Comparison of ENCODE assay signal across 12 cellular contexts in the genomic region with DNA sequence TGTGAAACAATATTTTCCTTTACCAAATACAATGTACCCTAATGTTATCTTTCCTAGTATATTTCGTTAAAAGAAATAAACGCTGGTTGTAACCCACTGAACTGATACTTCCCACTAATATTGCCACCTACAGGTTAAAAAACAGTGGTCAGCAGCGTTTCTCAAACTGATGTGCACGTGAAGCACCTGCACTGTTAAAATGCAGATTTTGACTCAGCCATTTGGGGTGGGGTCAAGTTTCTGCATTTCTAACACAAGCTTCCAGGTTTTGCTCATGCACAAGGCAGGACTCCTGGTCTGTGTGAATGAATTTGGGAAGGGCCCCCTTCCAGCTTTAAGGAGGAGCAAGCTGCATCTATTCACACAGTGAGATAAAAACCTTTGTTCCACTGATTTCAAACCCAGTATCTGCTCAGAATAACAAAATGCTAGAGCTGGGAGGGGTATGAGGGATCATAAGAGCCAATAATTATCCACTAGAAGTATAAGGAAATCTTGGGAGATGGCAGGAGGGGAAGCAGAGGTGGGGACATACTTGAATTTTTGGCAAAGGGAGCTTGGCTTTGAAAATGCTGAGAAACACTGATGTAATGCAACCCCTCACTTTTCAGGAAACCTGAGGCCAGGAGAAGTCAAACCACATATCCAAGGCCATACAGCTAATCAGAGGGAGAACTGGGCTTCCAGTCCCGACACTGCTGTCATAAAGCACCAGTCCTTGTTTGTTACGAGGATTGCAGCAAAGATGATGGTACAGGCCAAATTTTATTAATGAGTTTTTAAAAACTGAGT.
DNase-seq lines count a peak whose midpoint lies in the region; ATAC-seq, FAIRE-seq and TF ChIP-seq lines count a peak whose summit lies in the region.
"Had no signal": no experiment of that assay in that cellular context is flagged by ENCODE, and none has a peak within 500 bp of the region (broad histone marks: within the 10 kb centered on the region; RNA-seq: fewer than 3 reads in every experiment).

No MANE protein-coding gene starts in this region.

- H2AFZ ChIP-seq in mammary epithelial cell (ENCODE audit: low read depth, low read length): no peak overlapping the region

- H3K79me2 ChIP-seq in mammary epithelial cell (ENCODE audit: insufficient read depth, low read length): peaks cover 97% of the 10 kb centered on the region

- dilution Hi-C loops in mammary epithelial cell (cut with HindIII; ENCODE audit: low sequenced_read_pairs): no loop called here

- ATAC-seq in heart left ventricle (no peak), upper lobe of right lung (no peak)
- ATAC-seq in activated CD8-positive, alpha-beta T cell treated with anti-CD3 and anti-CD28 coated beads, Interleukin-2, amount 10 ng/mL, durations not matched to agents 7 days and 5 days: no peak

- CTCF ChIA-PET in mammary epithelial cell (lab: Charles Lee; ENCODE audit: low non-redundant PET): interaction anchor here (0.5 to 0.7 kb wide), 3 partner anchors 157 to 592 kb away, joined by 3 to 4 read pairs (median 3); no protein-coding TSS in a partner anchor
- CTCF ChIA-PET in activated CD8-positive, alpha-beta T cell treated with anti-CD3 and anti-CD28 coated beads, Interleukin-2, amount 10 ng/mL, durations not matched to agents 7 days and 5 days (lab: Charles Lee): interaction anchor here (0.8 to 1.0 kb wide), 2 partner anchors 25 to 50 kb away, joined by 3 read pairs; no protein-coding TSS in a partner anchor

- DNase-seq in heart left ventricle (no peak), right atrium auricular region (ENCODE audit: low spot score) (no peak), mammary epithelial cell (no peak), lung microvascular endothelial cell (ENCODE audit: low read depth in 2 of 2) (peak; percentile 56 to 66), upper lobe of right lung (no peak), RCC 7860 (ENCODE audit: low spot score) (no peak), NCI-H69 (lab: John Stamatoyannopoulos, UW) (no peak)
- DNase-seq in activated CD8-positive, alpha-beta T cell treated with anti-CD3 and anti-CD28 coated beads, Interleukin-2, amount 10 ng/mL, durations not matched to agents 7 days and 5 days: no peak
- DNase-seq: caudate nucleus, NCI-H345, right lobe of liver had no signal

- peaks cover 77% of the 10 kb centered on the region for H3K4me1 Mint-ChIP-seq in activated CD8-positive, alpha-beta T cell treated with anti-CD3 and anti-CD28 coated beads, Interleukin-2, amount 10 ng/mL, durations not matched to agents 7 days and 5 days (ENCODE audit: low read depth)

- H3K36me3 ChIP-seq in heart left ventricle (no peaks in the 10 kb centered on the region), right atrium auricular region (no peaks in the 10 kb centered on the region), mammary epithelial cell (ENCODE audit: insufficient read depth, low read length) (peaks cover 2% of the 10 kb centered on the region), upper lobe of right lung (no peaks in the 10 kb centered on the region)
- H3K36me3 ChIP-seq: right lobe of liver had no signal

- no peak overlapping the region for H3K27ac Mint-ChIP-seq in activated CD8-positive, alpha-beta T cell treated with anti-CD3 and anti-CD28 coated beads, Interleukin-2, amount 10 ng/mL, durations not matched to agents 7 days and 5 days

- intact Hi-C loops in heart left ventricle (cut with DNase I) (loop anchor here in 1 of 10 donors (10.0 kb wide), 1 partner anchor 47 kb away; no protein-coding TSS in a partner anchor), mammary epithelial cell (cut with micrococcal nuclease) (no loop called here), upper lobe of right lung (cut with DNase I) (no loop called here)

- H3K4me2 ChIP-seq in mammary epithelial cell (ENCODE audit: insufficient read depth, low read depth, low read length): no peak overlapping the region

- no peaks in the 10 kb centered on the region for H3K9me3 Mint-ChIP-seq in activated CD8-positive, alpha-beta T cell treated with anti-CD3 and anti-CD28 coated beads, Interleukin-2, amount 10 ng/mL, durations not matched to agents 7 days and 5 days (ENCODE audit: insufficient read depth)

- no peak for TF ChIP-seq POLR2A in heart left ventricle (IDR thresholded peaks at IDR 0.05)

- no TSS peak for BruUV-seq in mammary epithelial cell (replicated peaks; lab: Mats Ljungman, UMichigan)

- H3K9me3 ChIP-seq in heart left ventricle (no peaks in the 10 kb centered on the region), right atrium auricular region (no peaks in the 10 kb centered on the region), mammary epithelial cell (replicated peaks; ENCODE audit: insufficient read depth, low read length) (no peaks in the 10 kb centered on the region), upper lobe of right lung (no peaks in the 10 kb centered on the region)
- H3K9me3 ChIP-seq: right lobe of liver had no signal

- H3K27me3 Mint-ChIP-seq in activated CD8-positive, alpha-beta T cell treated with anti-CD3 and anti-CD28 coated beads, Interleukin-2, amount 10 ng/mL, durations not matched to agents 7 days and 5 days (ENCODE audit: low read depth): no peaks in the 10 kb centered on the region

- 43 to 54% (median 48%) methylated on average over 6 of the region's 6 CpGs for WGBS in heart left ventricle, 4 donors
- 72% methylated on average over 6 of the region's 6 CpGs for WGBS in mammary epithelial cell (ENCODE audit: low coverage, missing lambda C conversion rate)

- H3K9ac ChIP-seq in mammary epithelial cell (ENCODE audit: insufficient read depth, low read length): no peak overlapping the region

- peak overlapping the region; percentile 28 to 92 (median 68) for H3K27ac ChIP-seq in heart left ventricle
- H3K27ac ChIP-seq in right atrium auricular region: peak overlapping the region in 1 of 2 donors; percentile 58
- H3K27ac ChIP-seq in mammary epithelial cell (ENCODE audit: insufficient read depth, low read depth, low read length): peak overlapping the region; percentile 30
- peak overlapping the region; percentile 37 for H3K27ac ChIP-seq in upper lobe of right lung

- H3K4me3 ChIP-seq in heart left ventricle (no peak overlapping the region), right atrium auricular region (no peak overlapping the region), mammary epithelial cell (replicated peaks in 1 of 3; ENCODE audit: insufficient read depth in 1 of 3, low read depth in 2 of 3, low read length in 3 of 3) (no peak overlapping the region), upper lobe of right lung (no peak overlapping the region)
- H3K4me3 ChIP-seq: right lobe of liver had no signal

- POLR2A ChIA-PET in activated CD8-positive, alpha-beta T cell treated with anti-CD3 and anti-CD28 coated beads, Interleukin-2, amount 10 ng/mL, durations not matched to agents 7 days and 5 days (lab: Charles Lee): interaction anchor here (1.2 to 1.4 kb wide), 2 partner anchors 17 to 28 kb away, joined by 3 read pairs; no protein-coding TSS in a partner anchor

- no peak for FAIRE-seq in RCC 7860 (lab: Jason Lieb, UNC)
- FAIRE-seq: GM19239 had no signal

- H3K27me3 ChIP-seq in heart left ventricle (no peaks in the 10 kb centered on the region), right atrium auricular region (no peaks in the 10 kb centered on the region), mammary epithelial cell (ENCODE audit: insufficient read depth, low read length) (no peaks in the 10 kb centered on the region), upper lobe of right lung (no peaks in the 10 kb centered on the region)
- H3K27me3 ChIP-seq: right lobe of liver had no signal

- H3K4me1 ChIP-seq in heart left ventricle (peaks cover 31 to 100% (median 98%) of the 10 kb centered on the region in 12 donors), right atrium auricular region (peaks cover 0 to 100% of the 10 kb centered on the region in 2 donors), mammary epithelial cell (ENCODE audit: insufficient read depth, low read length) (peaks cover 41% of the 10 kb centered on the region), upper lobe of right lung (peaks cover 99% of the 10 kb centered on the region)

- peaks cover 30% of the 10 kb centered on the region for H3K36me3 Mint-ChIP-seq in activated CD8-positive, alpha-beta T cell treated with anti-CD3 and anti-CD28 coated beads, Interleukin-2, amount 10 ng/mL, durations not matched to agents 7 days and 5 days (ENCODE audit: low read depth)

- in situ Hi-C loops in mammary epithelial cell (cut with MboI; ENCODE audit: low sequenced_read_pairs in 2 of 2): no loop called here

- H3K4me3 Mint-ChIP-seq in activated CD8-positive, alpha-beta T cell treated with anti-CD3 and anti-CD28 coated beads, Interleukin-2, amount 10 ng/mL, durations not matched to agents 7 days and 5 days: no peak overlapping the region

- peak in 4 of 12 donors; percentile 12 to 28 (median 26) for TF ChIP-seq CTCF in heart left ventricle (IDR thresholded peaks at IDR 0.05)
- peak in 1 of 2 donors; percentile 30 for TF ChIP-seq CTCF in right atrium auricular region (IDR thresholded peaks at IDR 0.05)
- TF ChIP-seq CTCF in mammary epithelial cell (conservative IDR thresholded peaks at IDR 0.05 in 1 of 2, IDR thresholded peaks at IDR 0.05 in 1 of 2; ENCODE audit: extremely low read depth in 1 of 2, insufficient read depth in 1 of 2, low read depth in 1 of 2, low read length in 2 of 2): no peak
- TF ChIP-seq CTCF in upper lobe of right lung (IDR thresholded peaks at IDR 0.05): no peak

- H4K20me1 ChIP-seq in mammary epithelial cell (ENCODE audit: insufficient read depth, low read length): no peaks in the 10 kb centered on the region

Comparison
In these comparisons a context has a peak if more than half of its experiments do, and no peak if none do; other contexts are left out.
1. DNase-seq: peak in lung microvascular endothelial cell (2 of 2); none in heart left ventricle (0 of 5), right atrium auricular region (single experiment), mammary epithelial cell (single experiment), upper lobe of right lung (single experiment), RCC 7860 (single experiment), activated CD8-positive, alpha-beta T cell treated with anti-CD3 and anti-CD28 coated beads, Interleukin-2, amount 10 ng/mL, durations not matched to agents 7 days and 5 days (single experiment) and NCI-H69 (single experiment).